8 cellular contexts compared by ENCODE assay signal in genomic region chr17:64262125-64262421, GRCh38. TPM values are rescaled to one million over a fixed set of nuclear protein-coding genes. Genes with fewer than 3 reads are reported as not detected.
A peak's percentile ranks its signal among the peaks of the same experiment; 100 is the strongest.
DNase-seq lines count a peak whose midpoint lies in the region; ATAC-seq and TF ChIP-seq lines count a peak whose summit lies in the region.

No MANE protein-coding gene starts in this region.

- no peaks in the 10 kb centered on the region for H3K27me3 Mint-ChIP-seq in progenitor cell of endocrine pancreas

- no peaks in the 10 kb centered on the region for H3K36me3 Mint-ChIP-seq in progenitor cell of endocrine pancreas (ENCODE audit: insufficient read depth)

- CTCF ChIA-PET in RWPE1 (lab: Yijun Ruan, JAX) = interaction anchor here (0.6 to 1.5 kb wide), 3 partner anchors 20 to 41 kb away, joined by 3 to 7 read pairs (median 4); no protein-coding TSS in a partner anchor

- no peak for DNase-seq in RWPE1 (ENCODE audit: low spot score)
- DNase-seq in fibroblast of peridontal ligament (ENCODE audit: extremely low read depth) = peak; percentile 19
- no peak for DNase-seq in progenitor cell of endocrine pancreas (ENCODE audit: low spot score, unreplicated experiment)
- DNase-seq in MV-4-11 (lab: John Stamatoyannopoulos, UW) = no peak
- DNase-seq in LoVo (ENCODE audit: low spot score) = no peak
- DNase-seq in NCI-H510A treated with DMSO at 0.1 percent for 48 hours (lab: John Stamatoyannopoulos, UW) = no peak

- ATAC-seq in GM19043 (IDR thresholded peaks at IDR 0.05; ENCODE audit: low read depth, unreplicated experiment) (peak; percentile 9), GM18870 (IDR thresholded peaks at IDR 0.05; ENCODE audit: unreplicated experiment) (no peak)

- no peaks in the 10 kb centered on the region for H3K9me3 Mint-ChIP-seq in progenitor cell of endocrine pancreas (ENCODE audit: low read depth)

- POLR2A ChIA-PET in RWPE1 (lab: Yijun Ruan, JAX; ENCODE audit: low non-redundant PET) = interaction anchor here (1.1 kb wide), 1 partner anchor 116 kb away, joined by 3 read pairs; no protein-coding TSS in a partner anchor

- peak overlapping the region; percentile 88 for H3K27ac ChIP-seq in RWPE1

- TF ChIP-seq CTCF in RWPE1 (conservative IDR thresholded peaks at IDR 0.05; ENCODE audit: low read depth) (no peak), progenitor cell of endocrine pancreas (IDR thresholded peaks at IDR 0.05; ENCODE audit: unreplicated experiment) (no peak)

- H3K27ac Mint-ChIP-seq in progenitor cell of endocrine pancreas = peak overlapping the region; percentile 93

- peak overlapping the region; percentile 87 for H3K4me3 Mint-ChIP-seq in progenitor cell of endocrine pancreas (ENCODE audit: low read depth)

- peaks cover 43% of the 10 kb centered on the region for H3K4me1 Mint-ChIP-seq in progenitor cell of endocrine pancreas (ENCODE audit: low read depth)

RNA-seq across cellular contexts. Expression of gene TEX2, which starts 1.0 kb away (rescaled TPM):
- total RNA-seq in progenitor cell of endocrine pancreas = 30.2 and 31.5 TPM in 2 replicates
